1 cellular context compared by ENCODE assay signal in the genomic region with DNA sequence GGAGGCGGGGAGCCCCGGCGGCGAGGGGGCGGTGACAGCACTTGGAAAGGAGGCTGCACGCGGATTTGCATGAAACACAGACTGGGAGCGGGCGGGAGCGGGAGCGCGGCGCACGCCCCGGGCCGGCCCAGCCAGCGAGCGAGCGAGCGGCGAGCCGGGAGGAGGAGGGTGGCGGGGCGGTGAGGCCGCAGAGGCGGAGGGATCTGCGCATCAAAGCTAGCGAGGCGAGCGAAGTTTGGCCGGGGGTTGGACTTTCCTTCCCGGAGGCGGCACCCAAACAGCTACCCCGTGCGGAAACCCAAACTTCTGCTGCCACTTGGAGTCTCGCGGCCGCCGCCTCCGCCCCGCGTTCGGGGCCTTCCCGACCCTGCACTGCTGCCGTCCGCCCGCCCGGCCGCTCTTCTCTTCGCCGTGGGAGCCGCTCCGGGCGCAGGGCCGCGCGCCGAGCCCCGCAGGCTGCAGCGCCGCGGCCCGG.
A peak's percentile ranks its signal among the peaks of the same experiment; 100 is the strongest.
TF ChIP-seq lines count a peak whose summit lies in the region.

A gene (plus strand): TSS at position 72 of the 475 bp plus-strand sequence. CDS start 553 bp downstream, outside the sequence.

TF ChIP-seq in HepG2, 621 proteins besides CTCF, POLR2A, EP300 and RAD21 (continued from another document and continues in another):
- TF ChIP-seq ZSCAN31 (CRISPR knock-in tag; IDR thresholded peaks at IDR 0.05; ENCODE audit: low read depth) (0 out of 2 replicates have a peak, but pooled peaks have one; percentile 61), BORCS8-MEF2B (CRISPR knock-in tag; IDR thresholded peaks at IDR 0.05) (peak; percentile 38; the same call in 1 of the 2 replicates), SAP130 (CRISPR knock-in tag; IDR thresholded peaks at IDR 0.05; ENCODE audit: low read depth) (peak; percentile 86), SALL1 (CRISPR knock-in tag; IDR thresholded peaks at IDR 0.05) (peak; percentile 54; the same call in 1 of the 2 replicates), ZNF775 (CRISPR knock-in tag; IDR thresholded peaks at IDR 0.05; ENCODE audit: borderline replicate concordance) (no peak), TARDBP (CRISPR knock-in tag; IDR thresholded peaks at IDR 0.05) (0 out of 2 replicates have a peak, but pooled peaks have one; percentile 18), ZSCAN21 (CRISPR knock-in tag; IDR thresholded peaks at IDR 0.05; ENCODE audit: borderline replicate concordance) (0 out of 2 replicates have a peak, but pooled peaks have one; percentile 10), ETV6 (CRISPR knock-in tag; conservative IDR thresholded peaks at IDR 0.05) (0 out of 2 replicates have a peak, but pooled peaks have one; percentile 43), XRCC5 (optimal IDR thresholded peaks at IDR 0.05; ENCODE audit: low read length) (peak; percentile 67), RARA (CRISPR knock-in tag; IDR thresholded peaks at IDR 0.05) (peak; percentile 30; the same call in 1 of the 2 replicates), ZNF558 (CRISPR knock-in tag; IDR thresholded peaks at IDR 0.05; ENCODE audit: borderline replicate concordance) (peak; percentile 68; the same call in 1 of the 2 replicates), SNAI1 (CRISPR knock-in tag; IDR thresholded peaks at IDR 0.05; ENCODE audit: borderline replicate concordance) (no peak), SIN3A (IDR thresholded peaks at IDR 0.05; ENCODE audit: borderline replicate concordance, low read depth, low read length) (peak; percentile 78; the same call in 1 of the 2 replicates), IRX3 (CRISPR knock-in tag; IDR thresholded peaks at IDR 0.05; ENCODE audit: borderline replicate concordance, low read depth) (peak; percentile 60), ZNF607 (CRISPR knock-in tag; IDR thresholded peaks at IDR 0.05; ENCODE audit: borderline replicate concordance) (peak; percentile 13; the same call in 1 of the 2 replicates), FOSL2 (CRISPR knock-in tag; IDR thresholded peaks at IDR 0.05) (0 out of 2 replicates have a peak, but pooled peaks have one; percentile 6), ZFP82 (CRISPR knock-in tag; IDR thresholded peaks at IDR 0.05; ENCODE audit: borderline replicate concordance) (0 out of 2 replicates have a peak, but pooled peaks have one; percentile 4), SKI (IDR thresholded peaks at IDR 0.05; ENCODE audit: partially characterized antibody) (peak; percentile 98), MAZ (IDR thresholded peaks at IDR 0.05; ENCODE audit: borderline replicate concordance, low read depth, low read length) (no peak; the same call in 1 of the 2 replicates), MAZ (CRISPR knock-in tag; IDR thresholded peaks at IDR 0.05; ENCODE audit: low read depth) (peak; percentile 77), ZNF335 (CRISPR knock-in tag; IDR thresholded peaks at IDR 0.05) (no peak), HOXA3 (CRISPR knock-in tag; IDR thresholded peaks at IDR 0.05) (peak; percentile 31), TSC22D2 (CRISPR knock-in tag; IDR thresholded peaks at IDR 0.05; ENCODE audit: borderline replicate concordance) (0 out of 2 replicates have a peak, but pooled peaks have one; percentile 47), SOX5 (CRISPR knock-in tag; IDR thresholded peaks at IDR 0.05; ENCODE audit: borderline replicate concordance) (peak; percentile 10; the same call in 1 of the 2 replicates), TEAD3 (CRISPR knock-in tag; optimal IDR thresholded peaks at IDR 0.05; ENCODE audit: borderline replicate concordance) (no peak), SALL2 (CRISPR knock-in tag; IDR thresholded peaks at IDR 0.05) (0 out of 2 replicates have a peak, but pooled peaks have one; percentile 58)
- TF ChIP-seq, protein P1, sequence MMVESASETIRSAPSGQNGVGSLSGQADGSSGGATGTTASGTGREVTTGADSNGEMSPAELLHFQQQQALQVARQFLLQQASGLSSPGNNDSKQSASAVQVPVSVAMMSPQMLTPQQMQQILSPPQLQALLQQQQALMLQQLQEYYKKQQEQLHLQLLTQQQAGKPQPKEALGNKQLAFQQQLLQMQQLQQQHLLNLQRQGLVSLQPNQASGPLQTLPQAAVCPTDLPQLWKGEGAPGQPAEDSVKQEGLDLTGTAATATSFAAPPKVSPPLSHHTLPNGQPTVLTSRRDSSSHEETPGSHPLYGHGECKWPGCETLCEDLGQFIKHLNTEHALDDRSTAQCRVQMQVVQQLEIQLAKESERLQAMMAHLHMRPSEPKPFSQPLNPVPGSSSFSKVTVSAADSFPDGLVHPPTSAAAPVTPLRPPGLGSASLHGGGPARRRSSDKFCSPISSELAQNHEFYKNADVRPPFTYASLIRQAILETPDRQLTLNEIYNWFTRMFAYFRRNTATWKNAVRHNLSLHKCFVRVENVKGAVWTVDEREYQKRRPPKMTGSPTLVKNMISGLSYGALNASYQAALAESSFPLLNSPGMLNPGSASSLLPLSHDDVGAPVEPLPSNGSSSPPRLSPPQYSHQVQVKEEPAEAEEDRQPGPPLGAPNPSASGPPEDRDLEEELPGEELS (CRISPR knock-in tag; IDR thresholded peaks at IDR 0.05), result no peak; the same call in none of the 2 replicates
- TF ChIP-seq, protein P2, sequence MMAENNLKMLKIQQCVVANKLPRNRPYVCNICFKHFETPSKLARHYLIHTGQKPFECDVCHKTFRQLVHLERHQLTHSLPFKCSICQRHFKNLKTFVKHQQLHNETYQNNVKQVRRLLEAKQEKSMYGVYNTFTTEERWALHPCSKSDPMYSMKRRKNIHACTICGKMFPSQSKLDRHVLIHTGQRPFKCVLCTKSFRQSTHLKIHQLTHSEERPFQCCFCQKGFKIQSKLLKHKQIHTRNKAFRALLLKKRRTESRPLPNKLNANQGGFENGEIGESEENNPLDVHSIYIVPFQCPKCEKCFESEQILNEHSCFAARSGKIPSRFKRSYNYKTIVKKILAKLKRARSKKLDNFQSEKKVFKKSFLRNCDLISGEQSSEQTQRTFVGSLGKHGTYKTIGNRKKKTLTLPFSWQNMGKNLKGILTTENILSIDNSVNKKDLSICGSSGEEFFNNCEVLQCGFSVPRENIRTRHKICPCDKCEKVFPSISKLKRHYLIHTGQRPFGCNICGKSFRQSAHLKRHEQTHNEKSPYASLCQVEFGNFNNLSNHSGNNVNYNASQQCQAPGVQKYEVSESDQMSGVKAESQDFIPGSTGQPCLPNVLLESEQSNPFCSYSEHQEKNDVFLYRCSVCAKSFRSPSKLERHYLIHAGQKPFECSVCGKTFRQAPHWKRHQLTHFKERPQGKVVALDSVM (CRISPR knock-in tag; IDR thresholded peaks at IDR 0.05), result 0 out of 2 replicates have a peak, but pooled peaks have one; percentile 3
- TF ChIP-seq, protein P3, sequence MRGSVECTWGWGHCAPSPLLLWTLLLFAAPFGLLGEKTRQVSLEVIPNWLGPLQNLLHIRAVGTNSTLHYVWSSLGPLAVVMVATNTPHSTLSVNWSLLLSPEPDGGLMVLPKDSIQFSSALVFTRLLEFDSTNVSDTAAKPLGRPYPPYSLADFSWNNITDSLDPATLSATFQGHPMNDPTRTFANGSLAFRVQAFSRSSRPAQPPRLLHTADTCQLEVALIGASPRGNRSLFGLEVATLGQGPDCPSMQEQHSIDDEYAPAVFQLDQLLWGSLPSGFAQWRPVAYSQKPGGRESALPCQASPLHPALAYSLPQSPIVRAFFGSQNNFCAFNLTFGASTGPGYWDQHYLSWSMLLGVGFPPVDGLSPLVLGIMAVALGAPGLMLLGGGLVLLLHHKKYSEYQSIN (CRISPR knock-in tag; IDR thresholded peaks at IDR 0.05; ENCODE audit: borderline replicate concordance), result 0 out of 2 replicates have a peak, but pooled peaks have one; percentile 16
- TF ChIP-seq, protein P4, sequence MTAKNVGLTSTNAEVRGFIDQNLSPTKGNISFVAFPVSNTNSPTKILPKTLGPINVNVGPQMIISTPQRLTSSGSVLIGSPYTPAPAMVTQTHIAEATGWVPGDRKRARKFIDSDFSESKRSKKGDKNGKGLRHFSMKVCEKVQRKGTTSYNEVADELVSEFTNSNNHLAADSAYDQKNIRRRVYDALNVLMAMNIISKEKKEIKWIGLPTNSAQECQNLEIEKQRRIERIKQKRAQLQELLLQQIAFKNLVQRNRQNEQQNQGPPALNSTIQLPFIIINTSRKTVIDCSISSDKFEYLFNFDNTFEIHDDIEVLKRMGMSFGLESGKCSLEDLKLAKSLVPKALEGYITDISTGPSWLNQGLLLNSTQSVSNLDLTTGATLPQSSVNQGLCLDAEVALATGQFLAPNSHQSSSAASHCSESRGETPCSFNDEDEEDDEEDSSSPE (CRISPR knock-in tag; IDR thresholded peaks at IDR 0.05), result peak; percentile 68; the same call in 1 of the 2 replicates
- TF ChIP-seq, protein P5, sequence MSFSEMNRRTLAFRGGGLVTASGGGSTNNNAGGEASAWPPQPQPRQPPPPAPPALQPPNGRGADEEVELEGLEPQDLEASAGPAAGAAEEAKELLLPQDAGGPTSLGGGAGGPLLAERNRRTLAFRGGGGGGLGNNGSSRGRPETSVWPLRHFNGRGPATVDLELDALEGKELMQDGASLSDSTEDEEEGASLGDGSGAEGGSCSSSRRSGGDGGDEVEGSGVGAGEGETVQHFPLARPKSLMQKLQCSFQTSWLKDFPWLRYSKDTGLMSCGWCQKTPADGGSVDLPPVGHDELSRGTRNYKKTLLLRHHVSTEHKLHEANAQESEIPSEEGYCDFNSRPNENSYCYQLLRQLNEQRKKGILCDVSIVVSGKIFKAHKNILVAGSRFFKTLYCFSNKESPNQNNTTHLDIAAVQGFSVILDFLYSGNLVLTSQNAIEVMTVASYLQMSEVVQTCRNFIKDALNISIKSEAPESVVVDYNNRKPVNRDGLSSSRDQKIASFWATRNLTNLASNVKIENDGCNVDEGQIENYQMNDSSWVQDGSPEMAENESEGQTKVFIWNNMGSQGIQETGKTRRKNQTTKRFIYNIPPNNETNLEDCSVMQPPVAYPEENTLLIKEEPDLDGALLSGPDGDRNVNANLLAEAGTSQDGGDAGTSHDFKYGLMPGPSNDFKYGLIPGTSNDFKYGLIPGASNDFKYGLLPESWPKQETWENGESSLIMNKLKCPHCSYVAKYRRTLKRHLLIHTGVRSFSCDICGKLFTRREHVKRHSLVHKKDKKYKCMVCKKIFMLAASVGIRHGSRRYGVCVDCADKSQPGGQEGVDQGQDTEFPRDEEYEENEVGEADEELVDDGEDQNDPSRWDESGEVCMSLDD (CRISPR knock-in tag; IDR thresholded peaks at IDR 0.05; ENCODE audit: borderline replicate concordance), result no peak
- TF ChIP-seq, protein P6, sequence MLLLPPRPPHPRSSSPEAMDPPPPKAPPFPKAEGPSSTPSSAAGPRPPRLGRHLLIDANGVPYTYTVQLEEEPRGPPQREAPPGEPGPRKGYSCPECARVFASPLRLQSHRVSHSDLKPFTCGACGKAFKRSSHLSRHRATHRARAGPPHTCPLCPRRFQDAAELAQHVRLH (CRISPR knock-in tag; IDR thresholded peaks at IDR 0.05; ENCODE audit: borderline replicate concordance, low read depth), result no peak
- TF ChIP-seq, protein P7, sequence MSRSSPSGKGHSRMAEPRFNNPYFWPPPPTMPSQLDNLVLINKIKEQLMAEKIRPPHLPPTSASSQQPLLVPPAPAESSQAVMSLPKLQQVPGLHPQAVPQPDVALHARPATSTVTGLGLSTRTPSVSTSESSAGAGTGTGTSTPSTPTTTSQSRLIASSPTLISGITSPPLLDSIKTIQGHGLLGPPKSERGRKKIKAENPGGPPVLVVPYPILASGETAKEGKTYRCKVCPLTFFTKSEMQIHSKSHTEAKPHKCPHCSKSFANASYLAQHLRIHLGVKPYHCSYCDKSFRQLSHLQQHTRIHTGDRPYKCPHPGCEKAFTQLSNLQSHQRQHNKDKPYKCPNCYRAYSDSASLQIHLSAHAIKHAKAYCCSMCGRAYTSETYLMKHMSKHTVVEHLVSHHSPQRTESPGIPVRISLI (CRISPR knock-in tag; IDR thresholded peaks at IDR 0.05; ENCODE audit: borderline replicate concordance), result no peak
- TF ChIP-seq, protein P8, sequence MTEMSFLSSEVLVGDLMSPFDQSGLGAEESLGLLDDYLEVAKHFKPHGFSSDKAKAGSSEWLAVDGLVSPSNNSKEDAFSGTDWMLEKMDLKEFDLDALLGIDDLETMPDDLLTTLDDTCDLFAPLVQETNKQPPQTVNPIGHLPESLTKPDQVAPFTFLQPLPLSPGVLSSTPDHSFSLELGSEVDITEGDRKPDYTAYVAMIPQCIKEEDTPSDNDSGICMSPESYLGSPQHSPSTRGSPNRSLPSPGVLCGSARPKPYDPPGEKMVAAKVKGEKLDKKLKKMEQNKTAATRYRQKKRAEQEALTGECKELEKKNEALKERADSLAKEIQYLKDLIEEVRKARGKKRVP (CRISPR knock-in tag; IDR thresholded peaks at IDR 0.05), result 0 out of 4 replicates have a peak, but pooled peaks of 1 of the 2 experiments have one; percentile 4
- TF ChIP-seq, protein P9, sequence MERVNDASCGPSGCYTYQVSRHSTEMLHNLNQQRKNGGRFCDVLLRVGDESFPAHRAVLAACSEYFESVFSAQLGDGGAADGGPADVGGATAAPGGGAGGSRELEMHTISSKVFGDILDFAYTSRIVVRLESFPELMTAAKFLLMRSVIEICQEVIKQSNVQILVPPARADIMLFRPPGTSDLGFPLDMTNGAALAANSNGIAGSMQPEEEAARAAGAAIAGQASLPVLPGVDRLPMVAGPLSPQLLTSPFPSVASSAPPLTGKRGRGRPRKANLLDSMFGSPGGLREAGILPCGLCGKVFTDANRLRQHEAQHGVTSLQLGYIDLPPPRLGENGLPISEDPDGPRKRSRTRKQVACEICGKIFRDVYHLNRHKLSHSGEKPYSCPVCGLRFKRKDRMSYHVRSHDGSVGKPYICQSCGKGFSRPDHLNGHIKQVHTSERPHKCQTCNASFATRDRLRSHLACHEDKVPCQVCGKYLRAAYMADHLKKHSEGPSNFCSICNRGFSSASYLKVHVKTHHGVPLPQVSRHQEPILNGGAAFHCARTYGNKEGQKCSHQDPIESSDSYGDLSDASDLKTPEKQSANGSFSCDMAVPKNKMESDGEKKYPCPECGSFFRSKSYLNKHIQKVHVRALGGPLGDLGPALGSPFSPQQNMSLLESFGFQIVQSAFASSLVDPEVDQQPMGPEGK (CRISPR knock-in tag; IDR thresholded peaks at IDR 0.05), result peak; percentile 60; the same call in 1 of the 2 replicates
- TF ChIP-seq, protein P10, sequence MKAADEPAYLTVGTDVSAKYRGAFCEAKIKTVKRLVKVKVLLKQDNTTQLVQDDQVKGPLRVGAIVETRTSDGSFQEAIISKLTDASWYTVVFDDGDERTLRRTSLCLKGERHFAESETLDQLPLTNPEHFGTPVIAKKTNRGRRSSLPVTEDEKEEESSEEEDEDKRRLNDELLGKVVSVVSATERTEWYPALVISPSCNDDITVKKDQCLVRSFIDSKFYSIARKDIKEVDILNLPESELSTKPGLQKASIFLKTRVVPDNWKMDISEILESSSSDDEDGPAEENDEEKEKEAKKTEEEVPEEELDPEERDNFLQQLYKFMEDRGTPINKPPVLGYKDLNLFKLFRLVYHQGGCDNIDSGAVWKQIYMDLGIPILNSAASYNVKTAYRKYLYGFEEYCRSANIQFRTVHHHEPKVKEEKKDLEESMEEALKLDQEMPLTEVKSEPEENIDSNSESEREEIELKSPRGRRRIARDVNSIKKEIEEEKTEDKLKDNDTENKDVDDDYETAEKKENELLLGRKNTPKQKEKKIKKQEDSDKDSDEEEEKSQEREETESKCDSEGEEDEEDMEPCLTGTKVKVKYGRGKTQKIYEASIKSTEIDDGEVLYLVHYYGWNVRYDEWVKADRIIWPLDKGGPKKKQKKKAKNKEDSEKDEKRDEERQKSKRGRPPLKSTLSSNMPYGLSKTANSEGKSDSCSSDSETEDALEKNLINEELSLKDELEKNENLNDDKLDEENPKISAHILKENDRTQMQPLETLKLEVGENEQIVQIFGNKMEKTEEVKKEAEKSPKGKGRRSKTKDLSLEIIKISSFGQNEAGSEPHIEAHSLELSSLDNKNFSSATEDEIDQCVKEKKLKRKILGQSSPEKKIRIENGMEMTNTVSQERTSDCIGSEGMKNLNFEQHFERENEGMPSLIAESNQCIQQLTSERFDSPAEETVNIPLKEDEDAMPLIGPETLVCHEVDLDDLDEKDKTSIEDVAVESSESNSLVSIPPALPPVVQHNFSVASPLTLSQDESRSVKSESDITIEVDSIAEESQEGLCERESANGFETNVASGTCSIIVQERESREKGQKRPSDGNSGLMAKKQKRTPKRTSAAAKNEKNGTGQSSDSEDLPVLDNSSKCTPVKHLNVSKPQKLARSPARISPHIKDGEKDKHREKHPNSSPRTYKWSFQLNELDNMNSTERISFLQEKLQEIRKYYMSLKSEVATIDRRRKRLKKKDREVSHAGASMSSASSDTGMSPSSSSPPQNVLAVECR (CRISPR knock-in tag; IDR thresholded peaks at IDR 0.05; ENCODE audit: borderline replicate concordance), result peak; percentile 81
